In the genomic region with DNA sequence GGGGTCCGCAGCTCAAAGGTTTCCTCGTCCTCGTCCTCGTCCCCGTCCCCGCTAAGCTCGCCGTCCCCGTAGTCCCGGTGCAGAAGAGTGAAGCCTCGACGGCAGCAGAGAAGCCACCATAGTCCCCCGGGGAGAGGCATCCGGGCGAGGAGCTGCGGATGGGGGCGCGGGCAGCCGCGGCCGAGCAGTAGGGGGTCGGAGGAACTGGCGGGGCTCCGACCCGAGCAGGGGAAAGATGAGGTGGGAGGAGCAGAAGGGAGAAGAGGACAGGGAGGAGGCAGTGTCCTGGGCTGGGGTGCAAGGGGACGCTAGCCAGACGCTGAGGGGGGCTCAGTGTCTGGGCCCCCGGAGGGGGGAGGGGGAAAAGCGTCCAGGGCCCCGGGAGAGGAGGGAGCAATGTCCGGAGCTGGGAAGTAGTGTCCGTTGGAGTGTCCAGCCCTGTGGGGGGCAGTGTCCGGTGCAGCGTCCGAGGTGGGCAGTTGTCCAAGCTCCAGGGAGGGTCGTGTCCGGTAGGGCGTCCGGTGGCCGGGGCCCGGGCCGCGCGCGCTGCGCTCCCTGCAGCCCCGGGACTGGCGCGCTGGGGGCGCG, we compare ENCODE assay signal across 8 cellular contexts. TPM values are rescaled to one million over a fixed set of nuclear protein-coding genes. Genes with fewer than 3 reads are reported as not detected.
DNase-seq lines count a peak whose midpoint lies in the region; ATAC-seq, FAIRE-seq and TF ChIP-seq lines count a peak whose summit lies in the region.

A gene with protein sequence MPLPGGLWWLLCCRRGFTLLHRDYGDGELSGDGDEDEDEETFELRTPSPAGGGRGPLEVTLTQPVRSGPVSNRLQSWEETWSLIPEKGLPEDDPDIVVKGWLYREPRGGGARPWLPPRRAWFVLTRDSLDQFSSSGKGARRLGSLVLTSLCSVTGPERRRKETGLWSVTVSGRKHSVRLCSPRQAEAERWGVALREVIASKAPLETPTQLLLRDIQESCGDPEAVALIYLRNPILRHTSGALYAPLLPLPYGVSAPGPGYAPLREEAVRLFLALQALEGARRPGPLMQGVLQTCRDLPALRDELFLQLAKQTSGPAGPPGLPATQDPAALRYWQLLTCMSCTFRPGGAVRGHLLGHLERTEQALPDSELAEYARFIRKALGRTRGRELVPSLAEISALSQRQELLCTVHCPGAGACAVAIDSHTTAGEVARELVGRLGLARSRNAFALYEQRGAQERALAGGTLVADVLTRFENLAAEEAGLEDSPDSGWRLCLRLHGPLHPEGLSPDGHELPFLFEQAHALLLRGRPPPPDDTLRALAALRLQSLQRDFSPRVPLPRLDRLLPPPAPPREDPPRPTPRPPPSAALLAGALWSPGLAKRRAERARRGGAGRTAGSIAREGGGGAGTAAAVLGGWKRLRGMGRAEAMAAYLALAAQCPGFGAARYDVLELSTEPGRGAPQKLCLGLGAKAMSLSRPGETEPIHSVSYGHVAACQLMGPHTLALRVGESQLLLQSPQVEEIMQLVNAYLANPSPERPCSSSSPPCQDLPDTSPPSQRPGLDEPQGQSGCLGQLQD (minus strand): TSS at position 571 of the 588 bp plus-strand sequence. CDS start 431 bp downstream, at position 140.

- FAIRE-seq in bronchial epithelial cell (lab: Jason Lieb, UNC): no peak

- peak within 1 kb of the TSS; percentile 95 to 96 for H3K27ac ChIP-seq in testis

- DNase-seq in NCI-H2171 treated with DMSO at 0.1 percent for 48 hours (lab: John Stamatoyannopoulos, UW): peak; percentile 33
- no peak for DNase-seq in NCI-H2171 (lab: John Stamatoyannopoulos, UW)
- peak; percentile 20 for DNase-seq in NCI-H526 treated with DMSO at 0.1 percent for 48 hours (lab: John Stamatoyannopoulos, UW)
- DNase-seq in bronchial epithelial cell (ENCODE audit: low read depth): no peak
- peak in 1 of 2 donors; percentile 90 for DNase-seq in lower leg skin (ENCODE audit: low spot score in 2 of 2)
- no peak for DNase-seq in testis
- DNase-seq in GOT3 (lab: John Stamatoyannopoulos, UW): no peak

- H3K36me3 ChIP-seq in bronchial epithelial cell (ENCODE audit: control insufficient read depth, insufficient read depth, low read length) (peaks cover 12% of the 10 kb centered on the region), testis (ENCODE audit: low read depth, missing control alignments) (no peaks in the 10 kb centered on the region)

- intact Hi-C loops in lower leg skin (cut with DNase I; ENCODE audit: low total_unique reads) (loop anchor here (2.0 kb wide), 1 partner anchor 68 kb away; a partner anchor contains a TSS), testis (cut with DNase I; ENCODE audit: low total_unique reads) (loop anchor here (10.0 kb wide), 1 partner anchor 102 kb away; a partner anchor contains a TSS)

- H3K9me3 ChIP-seq in testis: no peaks in the 10 kb centered on the region

- TF ChIP-seq POLR2A in lower leg skin (IDR thresholded peaks at IDR 0.05): peak in 1 of 2 donors; percentile 22
- TF ChIP-seq POLR2A in testis (IDR thresholded peaks at IDR 0.05): peak; percentile 55

- H3K27me3 ChIP-seq in bronchial epithelial cell (ENCODE audit: control insufficient read depth, insufficient read depth, low read length) (no peaks in the 10 kb centered on the region), testis (no peaks in the 10 kb centered on the region)

- peak within 1 kb of the TSS; percentile 97 for H3K4me3 ChIP-seq in bronchial epithelial cell (ENCODE audit: low read depth, low read length)
- peak within 1 kb of the TSS; percentile 87 for H3K4me3 ChIP-seq in lower leg skin (ENCODE audit: low read depth, poor library complexity, severe bottlenecking)
- H3K4me3 ChIP-seq in testis: peak within 1 kb of the TSS; percentile 89 to 91

- no peak for TF ChIP-seq CTCF in bronchial epithelial cell (IDR thresholded peaks at IDR 0.05; ENCODE audit: insufficient read depth, low read length, severe bottlenecking)
- no peak for TF ChIP-seq CTCF in lower leg skin (IDR thresholded peaks at IDR 0.05)
- peak in 1 of 3 experiments; percentile 9 for TF ChIP-seq CTCF in testis (IDR thresholded peaks at IDR 0.05)

- WGBS in lower leg skin, 2 donors: 0 to 1% methylated on average over 33 to 51 of the region's 51 CpGs
- 0 to 1% methylated on average over 34 to 37 of the region's 51 CpGs for WGBS in testis, 2 donors

- H3K4me1 ChIP-seq in testis: peaks cover 75% of the 10 kb centered on the region

- no peak for ATAC-seq in GM21381 (IDR thresholded peaks at IDR 0.05; ENCODE audit: unreplicated experiment)

RNA-seq across cellular contexts. Expression of the gene that starts here (rescaled TPM):
- total RNA-seq in bronchial epithelial cell (15.3 and 26.9 TPM in 2 replicates), lower leg skin (10 to 100 TPM; 36.1 to 66.6 (median 44.0) TPM), testis (10 to 100 TPM; 65.8 to 67.3 TPM)
- 42.8 TPM for polyA plus RNA-seq in testis (ENCODE audit: insufficient read depth, low read depth, low replicate concordance)

Comparison
In these comparisons a context has a peak if more than half of its experiments do, and no peak if none do; other contexts are left out.
1. DNase-seq: peak in NCI-H2171 treated with DMSO at 0.1 percent for 48 hours (single experiment) and NCI-H526 treated with DMSO at 0.1 percent for 48 hours (single experiment); none in NCI-H2171 (single experiment), bronchial epithelial cell (single experiment), testis (single experiment) and GOT3 (single experiment).
2. Peak in every context shown above with its lines, with median percentiles within 50 percentile points of each other: H3K4me3 ChIP-seq.